In genomic region chr17:68778726-68779125, GRCh38 we compare ENCODE assay signal across 24 cellular contexts.
DNase-seq lines count a peak whose midpoint lies in the region; TF ChIP-seq lines count a peak whose summit lies in the region.
"Had no signal": no experiment of that assay in that cellular context is flagged by ENCODE, and none has a peak within 500 bp of the region (broad histone marks: within the 10 kb centered on the region; RNA-seq: fewer than 3 reads in every experiment).

No MANE protein-coding gene starts in this region.

- dilution Hi-C loops in mammary epithelial cell (cut with HindIII; ENCODE audit: low sequenced_read_pairs), result loop anchor here (5.0 kb wide), 2 partner anchors 214 to 464 kb away; no protein-coding TSS in a partner anchor

- peaks cover 61% of the 10 kb centered on the region for H3K4me1 Mint-ChIP-seq in neural crest cell
- H3K4me1 Mint-ChIP-seq: activated CD4-positive, alpha-beta T cell treated with anti-CD3 and anti-CD28 coated beads for 36 hours; central memory CD8-positive, alpha-beta T cell had no signal

- H3K36me3 ChIP-seq in breast epithelium (no peaks in the 10 kb centered on the region), mammary epithelial cell (ENCODE audit: insufficient read depth, low read length) (no peaks in the 10 kb centered on the region), transverse colon (no peaks in the 10 kb centered on the region)
- H3K36me3 ChIP-seq: neutrophil, prostate gland, upper lobe of right lung had no signal

- TF ChIP-seq CTCF in breast epithelium (IDR thresholded peaks at IDR 0.05) (no peak), mammary epithelial cell (conservative IDR thresholded peaks at IDR 0.05 in 1 of 2, IDR thresholded peaks at IDR 0.05 in 1 of 2; ENCODE audit: extremely low read depth in 1 of 2, insufficient read depth in 1 of 2, low read depth in 1 of 2, low read length in 2 of 2) (no peak), dorsolateral prefrontal cortex (IDR thresholded peaks at IDR 0.05 in 54 of 56, conservative IDR thresholded peaks at IDR 0.05 in 2 of 56; ENCODE audit: low read depth in 1 of 56, partially characterized antibody in 56 of 56) (no peak), neural crest cell (conservative IDR thresholded peaks at IDR 0.05) (no peak), transverse colon (IDR thresholded peaks at IDR 0.05) (no peak)

- 60% methylated on average over 4 of the region's 4 CpGs for whole genome bisulfite sequencing in mammary epithelial cell (ENCODE audit: low coverage, missing lambda C conversion rate)
- WGBS in transverse colon (ENCODE audit: low coverage in 1 of 2), 2 donors, result 63 to 84% methylated on average over 4 of the region's 4 CpGs

- H3K9me3 Mint-ChIP-seq in neural crest cell, result peaks cover 5% of the 10 kb centered on the region
- H3K9me3 Mint-ChIP-seq: activated naive CD8-positive, alpha-beta T cell treated with anti-CD3 and anti-CD28 coated beads, Interleukin-2, amount 10 ng/mL, durations not matched to agents 7 days and 5 days; central memory CD8-positive, alpha-beta T cell had no signal

- no peak for TF ChIP-seq EP300 in transverse colon (IDR thresholded peaks at IDR 0.05; ENCODE audit: low read depth)

- no peaks in the 10 kb centered on the region for H3K79me2 ChIP-seq in mammary epithelial cell (ENCODE audit: insufficient read depth, low read length)

- no peaks in the 10 kb centered on the region for H4K20me1 ChIP-seq in mammary epithelial cell (ENCODE audit: insufficient read depth, low read length)

- in situ Hi-C loops in mammary epithelial cell (cut with MboI; ENCODE audit: low sequenced_read_pairs in 2 of 2) (loop anchor here (5.0 kb wide), 2 partner anchors 189 to 464 kb away; no protein-coding TSS in a partner anchor), transverse colon (cut with MboI; ENCODE audit: low pct_ligation_motif_present in 1 of 4, low pct_unique_long_range_greater_than_20kb in 1 of 4, low sequenced_read_pairs in 3 of 4) (loop anchor here (5.0 to 10.0 kb wide), 4 partner anchors 196 to 466 kb away; no protein-coding TSS in a partner anchor)

- H3K27me3 ChIP-seq in breast epithelium (no peaks in the 10 kb centered on the region), mammary epithelial cell (ENCODE audit: insufficient read depth, low read length) (no peaks in the 10 kb centered on the region), dorsolateral prefrontal cortex (no peaks in the 10 kb centered on the region), transverse colon (no peaks in the 10 kb centered on the region)
- H3K27me3 ChIP-seq: neutrophil, upper lobe of right lung had no signal

- H3K27ac ChIP-seq in breast epithelium (peak overlapping the region; percentile 61 to 72), mammary epithelial cell (ENCODE audit: insufficient read depth, low read depth, low read length) (no peak overlapping the region), dorsolateral prefrontal cortex (peak overlapping the region in 58 of 59 donors; percentile 16 to 98 (median 90)), transverse colon (peak overlapping the region in 3 of 4 donors; percentile 35 to 57 (median 36))
- H3K27ac ChIP-seq: neutrophil, prostate gland, RWPE1, upper lobe of right lung had no signal

- no TSS peak for BruUV-seq in mammary epithelial cell (replicated peaks; lab: Mats Ljungman, UMichigan)

- H3K4me3 Mint-ChIP-seq in neural crest cell, result no peak overlapping the region
- H3K4me3 Mint-ChIP-seq: activated CD4-positive, alpha-beta T cell treated with anti-CD3 and anti-CD28 coated beads for 36 hours; activated naive CD8-positive, alpha-beta T cell treated with anti-CD3 and anti-CD28 coated beads, Interleukin-2, amount 10 ng/mL, durations not matched to agents 7 days and 5 days; central memory CD8-positive, alpha-beta T cell had no signal

- peak overlapping the region; percentile 74 for H3K27ac Mint-ChIP-seq in neural crest cell (ENCODE audit: unreplicated experiment)
- H3K27ac Mint-ChIP-seq: activated CD4-positive, alpha-beta T cell treated with anti-CD3 and anti-CD28 coated beads for 36 hours; activated naive CD8-positive, alpha-beta T cell treated with anti-CD3 and anti-CD28 coated beads, Interleukin-2, amount 10 ng/mL, durations not matched to agents 7 days and 5 days had no signal

- no peak overlapping the region for H3K9ac ChIP-seq in mammary epithelial cell (ENCODE audit: insufficient read depth, low read length)
- H3K9ac ChIP-seq: SK-N-SH had no signal

- intact Hi-C loops in breast epithelium (cut with DNase I; ENCODE audit: low total_unique reads), result no loop called here
- intact Hi-C loops in mammary epithelial cell (cut with micrococcal nuclease), result loop anchor here (5.0 kb wide), 1 partner anchor 269 kb away; no protein-coding TSS in a partner anchor
- intact Hi-C loops in dorsolateral prefrontal cortex (cut with DNase I), result loop anchor here (2.0 to 10.0 kb wide), 6 partner anchors 14 to 746 kb away; partner anchors contain the start of gene ABCA8 (in 1 of the 2)
- intact Hi-C loops in transverse colon (cut with DNase I; ENCODE audit: low total_unique reads), result no loop called here

- peaks cover 13% of the 10 kb centered on the region for H3K36me3 Mint-ChIP-seq in neural crest cell (ENCODE audit: low read depth)
- H3K36me3 Mint-ChIP-seq: activated naive CD8-positive, alpha-beta T cell treated with anti-CD3 and anti-CD28 coated beads, Interleukin-2, amount 10 ng/mL, durations not matched to agents 7 days and 5 days had no signal

- H2AFZ ChIP-seq in mammary epithelial cell (ENCODE audit: low read depth, low read length), result no peak overlapping the region

- no peak overlapping the region for H3K4me3 ChIP-seq in breast epithelium
- no peak overlapping the region for H3K4me3 ChIP-seq in mammary epithelial cell (replicated peaks in 1 of 3; ENCODE audit: insufficient read depth in 1 of 3, low read depth in 2 of 3, low read length in 3 of 3)
- H3K4me3 ChIP-seq in dorsolateral prefrontal cortex, result no peak overlapping the region
- H3K4me3 ChIP-seq in transverse colon, result no peak overlapping the region
- H3K4me3 ChIP-seq: prostate gland, skin epidermis, upper lobe of right lung had no signal

- no peaks in the 10 kb centered on the region for H3K27me3 Mint-ChIP-seq in neural crest cell (ENCODE audit: low read depth)

- TF ChIP-seq POLR2A in breast epithelium (IDR thresholded peaks at IDR 0.05), result no peak
- TF ChIP-seq POLR2A in transverse colon (IDR thresholded peaks at IDR 0.05), result no peak

- CTCF ChIA-PET in mammary epithelial cell (lab: Charles Lee; ENCODE audit: low non-redundant PET), result no interaction called here

- DNase-seq in breast epithelium (ENCODE audit: low spot score in 2 of 2) (no peak), mammary epithelial cell (no peak), dorsolateral prefrontal cortex (no peak), neural crest cell (ENCODE audit: low read depth, low spot score) (no peak), transverse colon (no peak), DMS153 treated with DMSO at 0.1 percent for 48 hours (lab: John Stamatoyannopoulos, UW; ENCODE audit: unreplicated experiment) (no peak), NCI-H69 (lab: John Stamatoyannopoulos, UW) (no peak)
- DNase-seq in activated CD8-positive, alpha-beta memory T cell treated with anti-CD3 and anti-CD28 coated beads, Interleukin-2, amount 50 U/mL, for 4 hours, result no peak
- DNase-seq: 8988T; activated CD4-positive, alpha-beta T cell treated with anti-CD3 and anti-CD28 coated beads for 36 hours; activated effector memory CD4-positive, alpha-beta T cell treated with Interleukin-2 at 50 U/mL for 16 hours; activated naive CD8-positive, alpha-beta T cell treated with anti-CD3 and anti-CD28 coated beads, Interleukin-2, amount 10 ng/mL, durations not matched to agents 7 days and 5 days; EL; head of caudate nucleus; KG1; kidney glomerular epithelial cell; MM.1S; SK-N-SH; upper lobe of right lung had no signal

- no peak overlapping the region for H3K4me2 ChIP-seq in mammary epithelial cell (ENCODE audit: insufficient read depth, low read depth, low read length)
- H3K4me2 ChIP-seq: SK-N-SH had no signal

- no peaks in the 10 kb centered on the region for H3K4me1 ChIP-seq in breast epithelium
- no peaks in the 10 kb centered on the region for H3K4me1 ChIP-seq in mammary epithelial cell (ENCODE audit: insufficient read depth, low read length)
- H3K4me1 ChIP-seq in transverse colon, result peaks cover 0 to 28% (median 11%) of the 10 kb centered on the region in 4 donors
- H3K4me1 ChIP-seq: prostate gland, upper lobe of right lung had no signal

- no peaks in the 10 kb centered on the region for H3K9me3 ChIP-seq in breast epithelium
- H3K9me3 ChIP-seq in mammary epithelial cell (replicated peaks; ENCODE audit: insufficient read depth, low read length), result no peaks in the 10 kb centered on the region
- H3K9me3 ChIP-seq in transverse colon, result no peaks in the 10 kb centered on the region
- H3K9me3 ChIP-seq: neutrophil, prostate gland, SK-N-SH, upper lobe of right lung had no signal

Comparison
In these comparisons a context has a peak if more than half of its experiments do, and no peak if none do; other contexts are left out.
1. intact Hi-C loops: an anchor here in mammary epithelial cell (5.0 kb wide) and dorsolateral prefrontal cortex (2.0 to 10.0 kb wide); none called in breast epithelium and transverse colon.